17 cellular contexts compared by ENCODE assay signal in the genomic region with DNA sequence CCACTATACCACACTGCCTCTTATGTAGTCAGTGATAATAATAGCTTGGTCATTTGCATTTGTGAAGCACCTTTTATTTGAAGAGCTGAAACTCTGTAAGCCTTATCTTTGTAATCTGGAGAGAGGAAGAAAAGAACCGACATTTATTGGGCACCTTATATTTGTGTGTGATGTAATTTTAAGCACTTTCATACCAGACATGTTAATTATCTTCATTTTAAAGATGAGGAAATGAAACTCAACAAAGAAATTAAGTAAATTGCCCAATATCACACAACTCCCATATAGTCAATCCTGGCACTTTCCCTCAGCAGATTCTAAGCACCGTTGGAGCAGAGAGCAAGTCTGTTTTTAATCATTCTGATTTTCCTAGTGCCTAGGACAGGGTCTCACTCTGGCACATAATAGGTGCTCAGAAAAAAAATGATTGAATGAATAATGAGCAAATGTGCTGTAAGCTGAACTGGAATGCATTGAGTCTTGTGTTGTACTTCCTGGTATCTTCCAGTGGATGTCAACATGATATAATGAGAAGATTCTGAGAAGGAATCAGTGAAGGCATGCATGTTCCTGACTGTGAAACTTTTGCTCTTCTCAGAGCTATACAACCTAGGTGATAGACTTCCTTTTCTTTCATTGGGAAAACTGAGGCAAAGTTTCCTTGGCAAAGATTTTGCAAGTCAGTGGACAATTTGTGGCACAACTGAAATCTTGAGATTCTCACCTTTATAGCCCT.
DNase-seq lines count a peak whose midpoint lies in the region; ATAC-seq and TF ChIP-seq lines count a peak whose summit lies in the region.
"Had no signal": no experiment of that assay in that cellular context is flagged by ENCODE, and none has a peak within 500 bp of the region (broad histone marks: within the 10 kb centered on the region; RNA-seq: fewer than 3 reads in every experiment).

No MANE protein-coding gene starts in this region.

- intact Hi-C loops in CD8-positive, alpha-beta T cell (cut with DNase I, micrococcal nuclease), result loop anchor here in 1 of 2 experiments (10.0 kb wide), 2 partner anchors 111 to 441 kb away; no protein-coding TSS in a partner anchor

- DNase-seq in CD8-positive, alpha-beta T cell, result no peak
- no peak for DNase-seq in RWPE2 (ENCODE audit: low spot score)
- no peak for DNase-seq in activated T-cell treated with anti-CD3 and anti-CD28 coated beads, Interleukin-2, amount 50 U/mL, for 24 hours
- DNase-seq in NCI-H524 treated with DMSO at 0.1 percent for 48 hours (lab: John Stamatoyannopoulos, UW), result no peak
- DNase-seq: activated CD4-positive, CD25-positive, alpha-beta regulatory T cell; activated naive CD4-positive, alpha-beta T cell treated with anti-CD3 and anti-CD28 coated beads, Interleukin-2, amount 50 U/mL, for 16 hours; caudate nucleus; DMS53; kidney; mucosa of descending colon; NK-92 treated with Interleukin-12 subunit alpha and Interleukin-12 subunit beta, amount 100 ng/mL, for 24 hours; pancreas had no signal

- POLR2A ChIA-PET in CD8-positive, alpha-beta T cell (lab: Charles Lee), result interaction anchor here (0.7 to 1.8 kb wide), 2 partner anchors 16 to 416 kb away, joined by 3 to 6 read pairs; no protein-coding TSS in a partner anchor

- no peak overlapping the region for H2AFZ ChIP-seq in parathyroid adenoma

- no peaks in the 10 kb centered on the region for H3K79me2 ChIP-seq in parathyroid adenoma

- peak overlapping the region; percentile 6 for H3K27ac Mint-ChIP-seq in CD8-positive, alpha-beta T cell
- H3K27ac Mint-ChIP-seq in activated T-cell treated with anti-CD3 and anti-CD28 coated beads, Interleukin-2, amount 50 U/mL, for 24 hours, result no peak overlapping the region

- no peaks in the 10 kb centered on the region for H3K9me3 Mint-ChIP-seq in CD8-positive, alpha-beta T cell
- no peaks in the 10 kb centered on the region for H3K9me3 Mint-ChIP-seq in activated T-cell treated with anti-CD3 and anti-CD28 coated beads, Interleukin-2, amount 50 U/mL, for 24 hours

- H3K4me2 ChIP-seq in parathyroid adenoma (ENCODE audit: low read length), result peak overlapping the region; percentile 12

- H3K36me3 Mint-ChIP-seq in CD8-positive, alpha-beta T cell, result no peaks in the 10 kb centered on the region
- H3K36me3 Mint-ChIP-seq in activated T-cell treated with anti-CD3 and anti-CD28 coated beads, Interleukin-2, amount 50 U/mL, for 24 hours (ENCODE audit: low read depth), result no peaks in the 10 kb centered on the region

- CTCF ChIA-PET in CD8-positive, alpha-beta T cell (lab: Charles Lee), result interaction anchor here (1.1 to 4.6 kb wide), 5 partner anchors 28 to 416 kb away, joined by 3 to 19 read pairs (median 3); no protein-coding TSS in a partner anchor

- H3K9ac ChIP-seq in parathyroid adenoma, result no peak overlapping the region

- no peaks in the 10 kb centered on the region for H3K27me3 Mint-ChIP-seq in CD8-positive, alpha-beta T cell (ENCODE audit: low read depth)
- H3K27me3 Mint-ChIP-seq in activated T-cell treated with anti-CD3 and anti-CD28 coated beads, Interleukin-2, amount 50 U/mL, for 24 hours, result no peaks in the 10 kb centered on the region

- H3K4me1 Mint-ChIP-seq in CD8-positive, alpha-beta T cell (ENCODE audit: low read depth), result peaks cover 73% of the 10 kb centered on the region
- peaks cover 63% of the 10 kb centered on the region for H3K4me1 Mint-ChIP-seq in activated T-cell treated with anti-CD3 and anti-CD28 coated beads, Interleukin-2, amount 50 U/mL, for 24 hours (ENCODE audit: low read depth)

- no peak overlapping the region for H3K4me3 Mint-ChIP-seq in CD8-positive, alpha-beta T cell
- no peak overlapping the region for H3K4me3 Mint-ChIP-seq in activated T-cell treated with anti-CD3 and anti-CD28 coated beads, Interleukin-2, amount 50 U/mL, for 24 hours

- H3K9me3 ChIP-seq in CD8-positive, alpha-beta T cell (ENCODE audit: low read length), result no peaks in the 10 kb centered on the region
- H3K9me3 ChIP-seq in RWPE2 (ENCODE audit: severe bottlenecking) (no peaks in the 10 kb centered on the region), parathyroid adenoma (ENCODE audit: control insufficient read depth, low read length) (no peaks in the 10 kb centered on the region)
- H3K9me3 ChIP-seq: gastroesophageal sphincter, mucosa of descending colon, pancreas had no signal

- peaks cover 62% of the 10 kb centered on the region for H3K4me1 ChIP-seq in CD8-positive, alpha-beta T cell (ENCODE audit: insufficient read depth, low read length)
- no peaks in the 10 kb centered on the region for H3K4me1 ChIP-seq in RWPE2 (ENCODE audit: insufficient read depth, poor library complexity, severe bottlenecking)
- H3K4me1 ChIP-seq in parathyroid adenoma, result no peaks in the 10 kb centered on the region

- H3K27me3 ChIP-seq in CD8-positive, alpha-beta T cell (ENCODE audit: insufficient read depth, low read length), result no peaks in the 10 kb centered on the region
- H3K27me3 ChIP-seq in RWPE2 (ENCODE audit: insufficient read depth, poor library complexity, severe bottlenecking), result no peaks in the 10 kb centered on the region
- H3K27me3 ChIP-seq in parathyroid adenoma (ENCODE audit: control insufficient read depth, insufficient read depth, low read length), result no peaks in the 10 kb centered on the region
- H3K27me3 ChIP-seq: gastroesophageal sphincter, pancreas had no signal

- no peak overlapping the region for H3K27ac ChIP-seq in CD8-positive, alpha-beta T cell (ENCODE audit: low read depth, low read length)
- no peak overlapping the region for H3K27ac ChIP-seq in RWPE2 (ENCODE audit: poor library complexity, severe bottlenecking)
- H3K27ac ChIP-seq in parathyroid adenoma, result no peak overlapping the region
- H3K27ac ChIP-seq: gastroesophageal sphincter, pancreas had no signal

- H3K4me3 ChIP-seq in CD8-positive, alpha-beta T cell (ENCODE audit: low read depth, low read length), result no peak overlapping the region
- H3K4me3 ChIP-seq in RWPE2 (ENCODE audit: severe bottlenecking) (no peak overlapping the region), parathyroid adenoma (ENCODE audit: low read depth, low read length) (no peak overlapping the region)
- H3K4me3 ChIP-seq: gastroesophageal sphincter, mucosa of descending colon, pancreas had no signal

- no peaks in the 10 kb centered on the region for H3K36me3 ChIP-seq in CD8-positive, alpha-beta T cell (ENCODE audit: insufficient read depth, low read length)
- no peaks in the 10 kb centered on the region for H3K36me3 ChIP-seq in RWPE2 (ENCODE audit: low read depth)
- no peaks in the 10 kb centered on the region for H3K36me3 ChIP-seq in parathyroid adenoma (ENCODE audit: control insufficient read depth, insufficient read depth, low read length)
- H3K36me3 ChIP-seq: gastroesophageal sphincter, pancreas had no signal

- TF ChIP-seq CTCF in CD8-positive, alpha-beta T cell (IDR thresholded peaks at IDR 0.05), result no peak
- no peak for TF ChIP-seq CTCF in RWPE2 (IDR thresholded peaks at IDR 0.05; ENCODE audit: poor library complexity, severe bottlenecking)
- no peak for TF ChIP-seq CTCF in parathyroid adenoma (IDR thresholded peaks at IDR 0.05)

- ATAC-seq in CD8-positive, alpha-beta T cell, result no peak
- ATAC-seq in HG02852 (IDR thresholded peaks at IDR 0.05; ENCODE audit: unreplicated experiment) (peak; percentile 44), RWPE2 (ENCODE audit: low read depth) (0 out of 3 replicates have a peak, but pooled peaks have one; percentile 19), GM18909 (IDR thresholded peaks at IDR 0.05; ENCODE audit: poor library complexity, unreplicated experiment) (no peak), GM18517 (IDR thresholded peaks at IDR 0.05; ENCODE audit: unreplicated experiment) (no peak)
- ATAC-seq: mucosa of descending colon had no signal

Comparison
In these comparisons a context has a peak if more than half of its experiments do, and no peak if none do; other contexts are left out.
1. ATAC-seq: peak in HG02852 (single experiment) and RWPE2 (single experiment); none in CD8-positive, alpha-beta T cell (single experiment), GM18909 (single experiment) and GM18517 (single experiment).